Comparison of ENCODE assay signal across 12 cellular contexts in the genomic region with DNA sequence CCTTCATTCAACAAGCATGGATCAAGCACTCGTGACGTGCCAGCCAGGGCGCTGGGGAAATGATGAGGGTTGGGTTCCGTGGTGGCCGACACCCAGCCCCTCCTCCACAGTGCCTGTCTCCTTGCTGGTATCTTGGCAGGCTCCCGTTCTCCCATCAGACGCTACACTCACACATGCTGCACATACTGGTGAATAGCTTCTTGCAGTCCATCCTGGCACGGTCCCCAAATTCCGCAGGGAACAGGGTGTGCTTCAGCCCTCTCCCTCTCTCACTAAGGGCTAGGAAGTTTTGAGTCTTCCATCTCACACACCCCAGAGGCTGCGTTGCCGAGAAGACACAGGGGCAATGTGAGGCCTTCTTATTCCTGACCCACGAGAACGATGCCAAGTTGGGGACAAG. TPM values are rescaled to one million over a fixed set of nuclear protein-coding genes. Genes with fewer than 3 reads are reported as not detected.
A peak's percentile ranks its signal among the peaks of the same experiment; 100 is the strongest.
DNase-seq lines count a peak whose midpoint lies in the region; ATAC-seq and TF ChIP-seq lines count a peak whose summit lies in the region.
"Had no signal": no experiment of that assay in that cellular context is flagged by ENCODE, and none has a peak within 500 bp of the region (broad histone marks: within the 10 kb centered on the region; RNA-seq: fewer than 3 reads in every experiment).

No MANE protein-coding gene starts in this region.

- TF ChIP-seq CTCF in fibroblast of the aortic adventitia (IDR thresholded peaks at IDR 0.05; ENCODE audit: insufficient read depth, low read length) = no peak
- TF ChIP-seq CTCF in endothelial cell (IDR thresholded peaks at IDR 0.05; ENCODE audit: unreplicated experiment) = no peak

- DNase-seq in AG08396 (ENCODE audit: low spot score) (peak; percentile 80), adipocyte (ENCODE audit: low read depth) (no peak), fibroblast of the aortic adventitia (ENCODE audit: low read depth) (peak; percentile 78), occipital lobe (lab: John Stamatoyannopoulos, UW) (peak; percentile 83), endothelial cell (ENCODE audit: low spot score) (no peak), NCI-H82 treated with DMSO at 0.1 percent for 48 hours (lab: John Stamatoyannopoulos, UW; ENCODE audit: unreplicated experiment) (no peak)
- DNase-seq in stimulated activated effector memory CD8-positive, alpha-beta T cell treated with anti-CD3 and anti-CD28 coated beads, Interleukin-12 subunit alpha, Interleukin-12 subunit beta, amount 100 ng/mL, for 72 hours (ENCODE audit: low spot score in 2 of 2) = no peak
- DNase-seq: activated CD4-positive, alpha-beta T cell treated with anti-CD3 and anti-CD28 coated beads for 48 hours; Kasumi-1; PC-9 had no signal

- H3K9ac ChIP-seq in adipocyte (ENCODE audit: low read length) = peak overlapping the region; percentile 47

- no peak for ATAC-seq in stimulated activated effector memory CD8-positive, alpha-beta T cell treated with anti-CD3 and anti-CD28 coated beads, Interleukin-12 subunit alpha, Interleukin-12 subunit beta, amount 100 ng/mL, for 72 hours
- no peak for ATAC-seq in GM18517 (IDR thresholded peaks at IDR 0.05; ENCODE audit: unreplicated experiment)

- no peaks in the 10 kb centered on the region for H3K27me3 Mint-ChIP-seq in endothelial cell (ENCODE audit: unreplicated experiment)

- no peak overlapping the region for H3K4me3 Mint-ChIP-seq in endothelial cell (ENCODE audit: unreplicated experiment)
- no peak overlapping the region for H3K4me3 Mint-ChIP-seq in stimulated activated effector memory CD8-positive, alpha-beta T cell treated with anti-CD3 and anti-CD28 coated beads, Interleukin-12 subunit alpha, Interleukin-12 subunit beta, amount 100 ng/mL, for 72 hours

- H3K4me1 ChIP-seq in adipocyte (ENCODE audit: control insufficient read depth, insufficient read depth, low read length) = peaks cover 26% of the 10 kb centered on the region

- no peaks in the 10 kb centered on the region for H3K9me3 ChIP-seq in adipocyte (ENCODE audit: control insufficient read depth, low read length)

- H3K4me3 ChIP-seq in adipocyte (ENCODE audit: low read length) = no peak overlapping the region
- H3K4me3 ChIP-seq in fibroblast of the aortic adventitia (ENCODE audit: low read depth, low read length) = no peak overlapping the region
- H3K4me3 ChIP-seq: PC-9 had no signal

- no peak overlapping the region for H3K27ac Mint-ChIP-seq in endothelial cell (ENCODE audit: unreplicated experiment)
- no peak overlapping the region for H3K27ac Mint-ChIP-seq in stimulated activated effector memory CD8-positive, alpha-beta T cell treated with anti-CD3 and anti-CD28 coated beads, Interleukin-12 subunit alpha, Interleukin-12 subunit beta, amount 100 ng/mL, for 72 hours
- H3K27ac Mint-ChIP-seq: progenitor cell of endocrine pancreas had no signal

- no peaks in the 10 kb centered on the region for H3K36me3 ChIP-seq in adipocyte (ENCODE audit: control insufficient read depth, insufficient read depth, low read length, severe bottlenecking)

- peaks cover 3% of the 10 kb centered on the region for H3K36me3 Mint-ChIP-seq in endothelial cell (ENCODE audit: low read depth, unreplicated experiment)
- no peaks in the 10 kb centered on the region for H3K36me3 Mint-ChIP-seq in stimulated activated effector memory CD8-positive, alpha-beta T cell treated with anti-CD3 and anti-CD28 coated beads, Interleukin-12 subunit alpha, Interleukin-12 subunit beta, amount 100 ng/mL, for 72 hours

- no peaks in the 10 kb centered on the region for H3K27me3 ChIP-seq in adipocyte (replicated peaks; ENCODE audit: control insufficient read depth, insufficient read depth, low read length)

- H3K9me3 Mint-ChIP-seq in endothelial cell (ENCODE audit: unreplicated experiment) = no peaks in the 10 kb centered on the region
- no peaks in the 10 kb centered on the region for H3K9me3 Mint-ChIP-seq in stimulated activated effector memory CD8-positive, alpha-beta T cell treated with anti-CD3 and anti-CD28 coated beads, Interleukin-12 subunit alpha, Interleukin-12 subunit beta, amount 100 ng/mL, for 72 hours

- H3K4me1 Mint-ChIP-seq in endothelial cell (ENCODE audit: unreplicated experiment) = peaks cover 3% of the 10 kb centered on the region
- H3K4me1 Mint-ChIP-seq in stimulated activated effector memory CD8-positive, alpha-beta T cell treated with anti-CD3 and anti-CD28 coated beads, Interleukin-12 subunit alpha, Interleukin-12 subunit beta, amount 100 ng/mL, for 72 hours = peaks cover 58% of the 10 kb centered on the region

RNA-seq across cellular contexts. Expression of a gene that starts 10.1 kb away (rescaled TPM):
- total RNA-seq in fibroblast of the aortic adventitia (ENCODE audit: low replicate concordance) (6.0 and 11.6 TPM in 2 replicates), occipital lobe (3.7 TPM), endothelial cell (ENCODE audit: unreplicated experiment) (45.2 TPM)

Comparison
In these comparisons a context has a peak if more than half of its experiments do, and no peak if none do; other contexts are left out.
1. DNase-seq: peak in AG08396 (single experiment), fibroblast of the aortic adventitia (single experiment) and occipital lobe (single experiment); none in adipocyte (single experiment), endothelial cell (single experiment), NCI-H82 treated with DMSO at 0.1 percent for 48 hours (single experiment) and stimulated activated effector memory CD8-positive, alpha-beta T cell treated with anti-CD3 and anti-CD28 coated beads, Interleukin-12 subunit alpha, Interleukin-12 subunit beta, amount 100 ng/mL, for 72 hours (0 of 2).